10 cellular contexts compared by ENCODE assay signal in genomic region chr18:9148239-9148552, GRCh38. TPM values are rescaled to one million over a fixed set of nuclear protein-coding genes. Genes with fewer than 3 reads are reported as not detected.
DNase-seq lines count a peak whose midpoint lies in the region; ATAC-seq, FAIRE-seq and TF ChIP-seq lines count a peak whose summit lies in the region.
"Had no signal": no experiment of that assay in that cellular context is flagged by ENCODE, and none has a peak within 500 bp of the region (broad histone marks: within the 10 kb centered on the region; RNA-seq: fewer than 3 reads in every experiment).

No MANE protein-coding gene starts in this region.

- H3K36me3 ChIP-seq in GM23248 (ENCODE audit: low read depth): no peaks in the 10 kb centered on the region
- no peaks in the 10 kb centered on the region for H3K36me3 ChIP-seq in small intestine (ENCODE audit: control insufficient read depth in 2 of 2, insufficient read depth in 2 of 2, low read length in 2 of 2)
- H3K36me3 ChIP-seq: stomach had no signal

- H4K20me1 ChIP-seq in GM23248 (ENCODE audit: insufficient read depth): peaks cover 14% of the 10 kb centered on the region; the same call in 1 of the 2 replicates

- H3K79me2 ChIP-seq in GM23248 (ENCODE audit: insufficient read depth): peaks cover 100% of the 10 kb centered on the region

- no peaks in the 10 kb centered on the region for H3K9me3 ChIP-seq in GM23248 (ENCODE audit: low read depth)
- H3K9me3 ChIP-seq in small intestine (ENCODE audit: control insufficient read depth, low read depth): no peaks in the 10 kb centered on the region
- H3K9me3 ChIP-seq: stomach had no signal

- peak overlapping the region; percentile 47; the same call in 1 of the 2 replicates for H3K9ac ChIP-seq in GM23248

- H2AFZ ChIP-seq in GM23248: no peak overlapping the region

- WGBS in GM23248 (ENCODE audit: low coverage in 1 of 2, low lambda C conversion rate in 2 of 2, missing lambda C conversion rate in 2 of 2), 2 experiments: 3 to 6% methylated on average over 1 of the region's 1 CpG
- WGBS in small intestine, 3 donors: 17 to 26% (median 24%) methylated on average over 1 of the region's 1 CpG

- POLR2A ChIA-PET in RWPE1 (lab: Yijun Ruan, JAX; ENCODE audit: low non-redundant PET): no interaction called here

- CTCF ChIA-PET in RWPE1 (lab: Yijun Ruan, JAX): interaction anchor here (0.9 to 1.0 kb wide), 2 partner anchors 9 to 75 kb away, joined by 4 to 8 read pairs; no protein-coding TSS in a partner anchor

- H3K9me2 ChIP-seq in GM23248 (ENCODE audit: insufficient read depth): no peaks in the 10 kb centered on the region

- H3K4me1 ChIP-seq in GM23248 (ENCODE audit: insufficient read depth): peaks cover 26% of the 10 kb centered on the region; the same call in 1 of the 2 replicates
- H3K4me1 ChIP-seq in small intestine (ENCODE audit: control insufficient read depth in 2 of 2, insufficient read depth in 1 of 2, low read depth in 1 of 2, low read length in 1 of 2): peaks cover 0 to 11% of the 10 kb centered on the region in 2 donors

- H3K27ac ChIP-seq in GM23248 (peak overlapping the region; percentile 48; the same call in 1 of the 2 replicates), RWPE1 (no peak overlapping the region), small intestine (ENCODE audit: low read depth in 1 of 2, low read length in 1 of 2) (no peak overlapping the region)

- peak; percentile 59 for TF ChIP-seq CTCF in RWPE1 (conservative IDR thresholded peaks at IDR 0.05; ENCODE audit: low read depth)

- peaks cover 8% of the 10 kb centered on the region; the same call in 1 of the 2 replicates for H3F3A ChIP-seq in GM23248 (ENCODE audit: insufficient read depth)

- no peak for ATAC-seq in HG02571 (IDR thresholded peaks at IDR 0.05; ENCODE audit: unreplicated experiment)

- H3K27me3 ChIP-seq in GM23248 (replicated peaks; ENCODE audit: insufficient read depth) (no peaks in the 10 kb centered on the region), small intestine (ENCODE audit: control insufficient read depth in 2 of 2, insufficient read depth in 2 of 2, low read length in 2 of 2) (no peaks in the 10 kb centered on the region)
- H3K27me3 ChIP-seq: stomach had no signal

- in situ Hi-C loops in GM23248 (cut with MboI): no loop called here

- FAIRE-seq in colon (lab: Jason Lieb, UNC) (peak; percentile 76), small intestine (lab: Jason Lieb, UNC) (peak; percentile 53)

- DNase-seq in GM23248 (no peak), RWPE1 (ENCODE audit: low spot score) (no peak), small intestine (no peak), NCI-H2227 (lab: John Stamatoyannopoulos, UW; ENCODE audit: unreplicated experiment) (no peak), SKM-1 treated with dmso at 0.1 percent for 144 hours (lab: John Stamatoyannopoulos, UW; ENCODE audit: unreplicated experiment) (no peak)
- DNase-seq: cerebellar nuclear complex, occipital lobe, stomach had no signal

- H3K4me2 ChIP-seq in GM23248 (ENCODE audit: unreplicated experiment): peak overlapping the region; percentile 67

- H3K4me3 ChIP-seq in GM23248 (no peak overlapping the region), small intestine (ENCODE audit: low read depth in 1 of 2, low read length in 2 of 2) (no peak overlapping the region)
- H3K4me3 ChIP-seq: stomach had no signal

RNA-seq across cellular contexts. Expression of gene ANKRD12, which starts 11.6 kb away (rescaled TPM):
- total RNA-seq in GM23248 (2014; rRNA removed; shearing (Covaris generic)): 16.5 and 29.6 TPM in 2 replicates
- 30.4 and 34.8 TPM in 2 replicates for polyA plus RNA-seq in GM23248 (2016; fragmentation: Nextera tagmentation; extraction: Ambion mirVana)
- 10 to 100 TPM in 2 of 3 donors, 1 to 10 TPM in 1; 7.5 to 22.2 (median 21.2) TPM for polyA plus RNA-seq in small intestine

RNA-seq across cellular contexts. Expression of gene NDUFV2, which starts 45.7 kb away (rescaled TPM):
- total RNA-seq in GM23248 (2014; rRNA removed; shearing (Covaris generic)): 80.7 and 99.5 TPM in 2 replicates
- 205 and 208 TPM in 2 replicates for polyA plus RNA-seq in GM23248 (2016; fragmentation: Nextera tagmentation; extraction: Ambion mirVana)
- polyA plus RNA-seq in small intestine: 100 to 1,000 TPM; 175 to 300 (median 241) TPM
